10 cellular contexts compared by ENCODE assay signal in genomic region chr7:1505731-1506550, GRCh38. TPM values are rescaled to one million over a fixed set of nuclear protein-coding genes. Genes with fewer than 3 reads are reported as not detected.
A peak's percentile ranks its signal among the peaks of the same experiment; 100 is the strongest.
DNase-seq lines count a peak whose midpoint lies in the region; ATAC-seq, FAIRE-seq and TF ChIP-seq lines count a peak whose summit lies in the region.
"Had no signal": no experiment of that assay in that cellular context is flagged by ENCODE, and none has a peak within 500 bp of the region (broad histone marks: within the 10 kb centered on the region; RNA-seq: fewer than 3 reads in every experiment).

No MANE protein-coding gene starts in this region.

- H3K4me3 ChIP-seq in WERI-Rb-1 (ENCODE audit: low read depth, low read length) = no peak overlapping the region

- H3K9me3 Mint-ChIP-seq in IgD-negative memory B cell (no peaks in the 10 kb centered on the region), neural crest cell (no peaks in the 10 kb centered on the region)

- H3K9me3 ChIP-seq in WERI-Rb-1 (ENCODE audit: severe bottlenecking) = peaks cover 7% of the 10 kb centered on the region

- peaks cover 21% of the 10 kb centered on the region for H3K36me3 ChIP-seq in WERI-Rb-1

- H3K27me3 Mint-ChIP-seq in IgD-negative memory B cell (peaks cover 9% of the 10 kb centered on the region), neural crest cell (ENCODE audit: low read depth) (no peaks in the 10 kb centered on the region)

- no peak for FAIRE-seq in frontal cortex (lab: Jason Lieb, UNC)

- DNase-seq in NCI-H1436 (lab: John Stamatoyannopoulos, UW) (peak; percentile 61), NCI-H1436 treated with DMSO at 0.1 percent for 48 hours (lab: John Stamatoyannopoulos, UW) (no peak), WERI-Rb-1 (peak; percentile 37), neural crest cell (ENCODE audit: low read depth, low spot score) (no peak), frontal cortex (ENCODE audit: low spot score in 2 of 2) (no peak), putamen (ENCODE audit: low spot score) (no peak)
- DNase-seq: GM23248, islet precursor cell had no signal

- H3K36me3 Mint-ChIP-seq in IgD-negative memory B cell = no peaks in the 10 kb centered on the region
- no peaks in the 10 kb centered on the region for H3K36me3 Mint-ChIP-seq in neural crest cell (ENCODE audit: low read depth)

- no peaks in the 10 kb centered on the region for H3K27me3 ChIP-seq in WERI-Rb-1 (ENCODE audit: insufficient read depth, low read depth, severe bottlenecking)

- peak overlapping the region in 2 of 3 donors; percentile 80 to 86 for H3K27ac Mint-ChIP-seq in IgD-negative memory B cell
- H3K27ac Mint-ChIP-seq in neural crest cell (ENCODE audit: unreplicated experiment) = no peak overlapping the region

- H3K4me3 Mint-ChIP-seq in IgD-negative memory B cell = peak overlapping the region; percentile 73 to 87 (median 84)
- H3K4me3 Mint-ChIP-seq in neural crest cell = peak overlapping the region; percentile 83

- no peak for ATAC-seq in GM21447 (IDR thresholded peaks at IDR 0.05; ENCODE audit: unreplicated experiment)

- H3K27ac ChIP-seq in WERI-Rb-1 = peak overlapping the region; percentile 83

- TF ChIP-seq CTCF in WERI-Rb-1 (IDR thresholded peaks at IDR 0.05; ENCODE audit: low read depth, low read length) (no peak), neural crest cell (conservative IDR thresholded peaks at IDR 0.05) (no peak)

- H3K4me1 Mint-ChIP-seq in IgD-negative memory B cell = peaks cover 16 to 27% (median 23%) of the 10 kb centered on the region in 3 donors
- peaks cover 18% of the 10 kb centered on the region for H3K4me1 Mint-ChIP-seq in neural crest cell

RNA-seq across cellular contexts. Expression of gene INTS1, which starts 1.8 kb away (rescaled TPM):
- 23.4 TPM for polyA plus RNA-seq in IgD-negative memory B cell
- total RNA-seq in neural crest cell (123 and 134 TPM in 2 replicates), frontal cortex (23.6 TPM)

RNA-seq across cellular contexts. Expression of gene MAFK, which starts 24.6 kb away (rescaled TPM):
- polyA plus RNA-seq in IgD-negative memory B cell = 0.81 TPM
- total RNA-seq in neural crest cell = 2.5 and 2.9 TPM in 2 replicates
- total RNA-seq in frontal cortex = 8.2 TPM

RNA-seq across cellular contexts. Expression of gene MICALL2, which starts 46.7 kb away (rescaled TPM):
- polyA plus RNA-seq in IgD-negative memory B cell = not detected
- total RNA-seq in neural crest cell (17.7 and 18.7 TPM in 2 replicates), frontal cortex (3.7 TPM)

RNA-seq across cellular contexts. Expression of gene TMEM184A, which starts 50.1 kb away (rescaled TPM):
- 0.08 TPM for polyA plus RNA-seq in IgD-negative memory B cell
- total RNA-seq in neural crest cell (not detected in 2 replicates), frontal cortex (not detected)
- total RNA-seq: GM23248 had no signal
- polyA plus RNA-seq: GM23248 had no signal

Comparison
In these comparisons a context has a peak if more than half of its experiments do, and no peak if none do; other contexts are left out.
1. DNase-seq: peak in NCI-H1436 (single experiment) and WERI-Rb-1 (single experiment); none in NCI-H1436 treated with DMSO at 0.1 percent for 48 hours (single experiment), neural crest cell (single experiment), frontal cortex (0 of 2) and putamen (single experiment).